Comparison of ENCODE assay signal across 1 cellular context in genomic region chr21:33588485-33589335, GRCh38.
TF ChIP-seq lines count a peak whose summit lies in the region.

Gene DONSON, minus strand, starts transcription at chr21:33588684. Its CDS starts 43 bp downstream, at chr21:33588641.

TF ChIP-seq in HepG2, 621 proteins besides CTCF, POLR2A, EP300 and RAD21 (continued from another document and continues in another):
- TF ChIP-seq ATM (IDR thresholded peaks at IDR 0.05; ENCODE audit: borderline replicate concordance) (no peak), ZNF607 (CRISPR knock-in tag; IDR thresholded peaks at IDR 0.05; ENCODE audit: borderline replicate concordance) (no peak; the same call in 1 of the 2 replicates), SKI (IDR thresholded peaks at IDR 0.05; ENCODE audit: partially characterized antibody) (peak; percentile 63), KAT8 (CRISPR knock-in tag; IDR thresholded peaks at IDR 0.05) (peak; percentile 75; the same call in 1 of the 2 replicates), KLF13 (CRISPR knock-in tag; IDR thresholded peaks at IDR 0.05) (0 out of 2 replicates have a peak, but pooled peaks have one; percentile 17), PRDM15 (CRISPR knock-in tag; IDR thresholded peaks at IDR 0.05) (peak; percentile 94), SMAD1 (CRISPR knock-in tag; IDR thresholded peaks at IDR 0.05; ENCODE audit: borderline replicate concordance, low read depth) (peak; percentile 87; the same call in 1 of the 2 replicates), NR2F1 (CRISPR knock-in tag; IDR thresholded peaks at IDR 0.05) (no peak), AFF4 (CRISPR knock-in tag; IDR thresholded peaks at IDR 0.05) (no peak), ATF7-NPFF (CRISPR knock-in tag; IDR thresholded peaks at IDR 0.05; ENCODE audit: low read depth) (peak; percentile 73), GPN1 (CRISPR knock-in tag; IDR thresholded peaks at IDR 0.05; ENCODE audit: borderline replicate concordance) (no peak), SP4 (CRISPR knock-in tag; IDR thresholded peaks at IDR 0.05) (peak; percentile 83), ZNF510 (CRISPR knock-in tag; IDR thresholded peaks at IDR 0.05; ENCODE audit: low read depth) (no peak), STAT5B (CRISPR knock-in tag; IDR thresholded peaks at IDR 0.05) (no peak), IKZF5 (CRISPR knock-in tag; IDR thresholded peaks at IDR 0.05) (peak; percentile 65; the same call in 1 of the 2 replicates), NONO (IDR thresholded peaks at IDR 0.05) (no peak), NONO (CRISPR knock-in tag; conservative IDR thresholded peaks at IDR 0.05) (peak; percentile 80), MTF1 (CRISPR knock-in tag; IDR thresholded peaks at IDR 0.05) (peak; percentile 43; the same call in 1 of the 2 replicates), CENPX (CRISPR knock-in tag; IDR thresholded peaks at IDR 0.05) (no peak), DRAP1 (CRISPR knock-in tag; IDR thresholded peaks at IDR 0.05) (peak; percentile 65), KLF16 (CRISPR knock-in tag; IDR thresholded peaks at IDR 0.05) (peak in 1 of 2 experiments; percentile 59; a peak in 1 of 4 replicates)
- TF ChIP-seq, protein P1, sequence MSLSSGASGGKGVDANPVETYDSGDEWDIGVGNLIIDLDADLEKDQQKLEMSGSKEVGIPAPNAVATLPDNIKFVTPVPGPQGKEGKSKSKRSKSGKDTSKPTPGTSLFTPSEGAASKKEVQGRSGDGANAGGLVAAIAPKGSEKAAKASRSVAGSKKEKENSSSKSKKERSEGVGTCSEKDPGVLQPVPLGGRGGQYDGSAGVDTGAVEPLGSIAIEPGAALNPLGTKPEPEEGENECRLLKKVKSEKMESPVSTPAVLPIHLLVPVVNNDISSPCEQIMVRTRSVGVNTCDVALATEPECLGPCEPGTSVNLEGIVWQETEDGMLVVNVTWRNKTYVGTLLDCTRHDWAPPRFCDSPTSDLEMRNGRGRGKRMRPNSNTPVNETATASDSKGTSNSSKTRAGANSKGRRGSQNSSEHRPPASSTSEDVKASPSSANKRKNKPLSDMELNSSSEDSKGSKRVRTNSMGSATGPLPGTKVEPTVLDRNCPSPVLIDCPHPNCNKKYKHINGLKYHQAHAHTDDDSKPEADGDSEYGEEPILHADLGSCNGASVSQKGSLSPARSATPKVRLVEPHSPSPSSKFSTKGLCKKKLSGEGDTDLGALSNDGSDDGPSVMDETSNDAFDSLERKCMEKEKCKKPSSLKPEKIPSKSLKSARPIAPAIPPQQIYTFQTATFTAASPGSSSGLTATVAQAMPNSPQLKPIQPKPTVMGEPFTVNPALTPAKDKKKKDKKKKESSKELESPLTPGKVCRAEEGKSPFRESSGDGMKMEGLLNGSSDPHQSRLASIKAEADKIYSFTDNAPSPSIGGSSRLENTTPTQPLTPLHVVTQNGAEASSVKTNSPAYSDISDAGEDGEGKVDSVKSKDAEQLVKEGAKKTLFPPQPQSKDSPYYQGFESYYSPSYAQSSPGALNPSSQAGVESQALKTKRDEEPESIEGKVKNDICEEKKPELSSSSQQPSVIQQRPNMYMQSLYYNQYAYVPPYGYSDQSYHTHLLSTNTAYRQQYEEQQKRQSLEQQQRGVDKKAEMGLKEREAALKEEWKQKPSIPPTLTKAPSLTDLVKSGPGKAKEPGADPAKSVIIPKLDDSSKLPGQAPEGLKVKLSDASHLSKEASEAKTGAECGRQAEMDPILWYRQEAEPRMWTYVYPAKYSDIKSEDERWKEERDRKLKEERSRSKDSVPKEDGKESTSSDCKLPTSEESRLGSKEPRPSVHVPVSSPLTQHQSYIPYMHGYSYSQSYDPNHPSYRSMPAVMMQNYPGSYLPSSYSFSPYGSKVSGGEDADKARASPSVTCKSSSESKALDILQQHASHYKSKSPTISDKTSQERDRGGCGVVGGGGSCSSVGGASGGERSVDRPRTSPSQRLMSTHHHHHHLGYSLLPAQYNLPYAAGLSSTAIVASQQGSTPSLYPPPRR (CRISPR knock-in tag; IDR thresholded peaks at IDR 0.05; ENCODE audit: borderline replicate concordance), result no peak; the same call in 1 of the 2 replicates
- TF ChIP-seq, protein P2, sequence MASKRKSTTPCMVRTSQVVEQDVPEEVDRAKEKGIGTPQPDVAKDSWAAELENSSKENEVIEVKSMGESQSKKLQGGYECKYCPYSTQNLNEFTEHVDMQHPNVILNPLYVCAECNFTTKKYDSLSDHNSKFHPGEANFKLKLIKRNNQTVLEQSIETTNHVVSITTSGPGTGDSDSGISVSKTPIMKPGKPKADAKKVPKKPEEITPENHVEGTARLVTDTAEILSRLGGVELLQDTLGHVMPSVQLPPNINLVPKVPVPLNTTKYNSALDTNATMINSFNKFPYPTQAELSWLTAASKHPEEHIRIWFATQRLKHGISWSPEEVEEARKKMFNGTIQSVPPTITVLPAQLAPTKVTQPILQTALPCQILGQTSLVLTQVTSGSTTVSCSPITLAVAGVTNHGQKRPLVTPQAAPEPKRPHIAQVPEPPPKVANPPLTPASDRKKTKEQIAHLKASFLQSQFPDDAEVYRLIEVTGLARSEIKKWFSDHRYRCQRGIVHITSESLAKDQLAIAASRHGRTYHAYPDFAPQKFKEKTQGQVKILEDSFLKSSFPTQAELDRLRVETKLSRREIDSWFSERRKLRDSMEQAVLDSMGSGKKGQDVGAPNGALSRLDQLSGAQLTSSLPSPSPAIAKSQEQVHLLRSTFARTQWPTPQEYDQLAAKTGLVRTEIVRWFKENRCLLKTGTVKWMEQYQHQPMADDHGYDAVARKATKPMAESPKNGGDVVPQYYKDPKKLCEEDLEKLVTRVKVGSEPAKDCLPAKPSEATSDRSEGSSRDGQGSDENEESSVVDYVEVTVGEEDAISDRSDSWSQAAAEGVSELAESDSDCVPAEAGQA (IDR thresholded peaks at IDR 0.05; ENCODE audit: low read depth), result no peak
- TF ChIP-seq, protein P2 (CRISPR knock-in tag; IDR thresholded peaks at IDR 0.05; ENCODE audit: borderline replicate concordance), result no peak
- TF ChIP-seq, protein P3, sequence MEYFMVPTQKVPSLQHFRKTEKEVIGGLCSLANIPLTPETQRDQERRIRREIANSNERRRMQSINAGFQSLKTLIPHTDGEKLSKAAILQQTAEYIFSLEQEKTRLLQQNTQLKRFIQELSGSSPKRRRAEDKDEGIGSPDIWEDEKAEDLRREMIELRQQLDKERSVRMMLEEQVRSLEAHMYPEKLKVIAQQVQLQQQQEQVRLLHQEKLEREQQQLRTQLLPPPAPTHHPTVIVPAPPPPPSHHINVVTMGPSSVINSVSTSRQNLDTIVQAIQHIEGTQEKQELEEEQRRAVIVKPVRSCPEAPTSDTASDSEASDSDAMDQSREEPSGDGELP (IDR thresholded peaks at IDR 0.05; ENCODE audit: borderline replicate concordance, low read depth), result peak; percentile 30; the same call in 1 of the 2 replicates
- TF ChIP-seq, protein P4, sequence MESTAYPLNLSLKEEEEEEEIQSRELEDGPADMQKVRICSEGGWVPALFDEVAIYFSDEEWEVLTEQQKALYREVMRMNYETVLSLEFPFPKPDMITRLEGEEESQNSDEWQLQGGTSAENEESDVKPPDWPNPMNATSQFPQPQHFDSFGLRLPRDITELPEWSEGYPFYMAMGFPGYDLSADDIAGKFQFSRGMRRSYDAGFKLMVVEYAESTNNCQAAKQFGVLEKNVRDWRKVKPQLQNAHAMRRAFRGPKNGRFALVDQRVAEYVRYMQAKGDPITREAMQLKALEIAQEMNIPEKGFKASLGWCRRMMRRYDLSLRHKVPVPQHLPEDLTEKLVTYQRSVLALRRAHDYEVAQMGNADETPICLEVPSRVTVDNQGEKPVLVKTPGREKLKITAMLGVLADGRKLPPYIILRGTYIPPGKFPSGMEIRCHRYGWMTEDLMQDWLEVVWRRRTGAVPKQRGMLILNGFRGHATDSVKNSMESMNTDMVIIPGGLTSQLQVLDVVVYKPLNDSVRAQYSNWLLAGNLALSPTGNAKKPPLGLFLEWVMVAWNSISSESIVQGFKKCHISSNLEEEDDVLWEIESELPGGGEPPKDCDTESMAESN (CRISPR knock-in tag; conservative IDR thresholded peaks at IDR 0.05), result peak; percentile 84
- TF ChIP-seq, protein P5, sequence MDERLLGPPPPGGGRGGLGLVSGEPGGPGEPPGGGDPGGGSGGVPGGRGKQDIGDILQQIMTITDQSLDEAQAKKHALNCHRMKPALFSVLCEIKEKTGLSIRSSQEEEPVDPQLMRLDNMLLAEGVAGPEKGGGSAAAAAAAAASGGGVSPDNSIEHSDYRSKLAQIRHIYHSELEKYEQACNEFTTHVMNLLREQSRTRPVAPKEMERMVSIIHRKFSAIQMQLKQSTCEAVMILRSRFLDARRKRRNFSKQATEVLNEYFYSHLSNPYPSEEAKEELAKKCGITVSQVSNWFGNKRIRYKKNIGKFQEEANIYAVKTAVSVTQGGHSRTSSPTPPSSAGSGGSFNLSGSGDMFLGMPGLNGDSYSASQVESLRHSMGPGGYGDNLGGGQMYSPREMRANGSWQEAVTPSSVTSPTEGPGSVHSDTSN (CRISPR knock-in tag; IDR thresholded peaks at IDR 0.05), result no peak
